Comparison of ENCODE assay signal across 20 cellular contexts in the genomic region with DNA sequence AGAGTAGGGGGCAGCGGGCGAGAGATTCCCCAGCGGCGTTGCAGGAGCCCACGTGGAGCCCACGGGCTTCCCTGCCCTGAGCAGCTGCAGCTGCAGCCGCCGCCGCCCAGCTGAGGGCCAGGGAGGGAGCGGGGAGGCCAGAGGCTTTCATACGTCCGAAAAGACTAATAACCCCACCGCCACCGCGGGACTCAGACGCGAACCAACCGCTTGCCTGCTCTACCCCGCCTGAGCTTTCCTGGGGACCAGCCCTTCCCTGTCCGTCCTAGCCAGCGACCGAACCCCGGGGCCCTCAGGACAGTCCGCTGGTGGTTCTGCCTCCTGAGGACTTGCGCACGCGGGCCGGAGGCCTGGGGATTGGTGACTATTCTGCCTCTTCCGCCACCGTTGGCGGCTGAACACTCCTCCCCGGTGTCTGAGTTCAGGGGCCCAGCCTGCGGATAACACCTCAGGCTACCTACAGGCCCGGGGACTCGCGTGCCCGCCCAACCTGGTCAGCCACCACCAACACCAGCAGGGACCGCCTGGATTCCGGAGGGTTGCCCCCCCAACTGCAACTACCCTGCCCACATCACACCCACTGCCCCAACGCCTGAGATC. TPM values are rescaled to one million over a fixed set of nuclear protein-coding genes. Genes with fewer than 3 reads are reported as not detected.
DNase-seq lines count a peak whose midpoint lies in the region; ATAC-seq lines count a peak whose summit lies in the region.
"Had no signal": no experiment of that assay in that cellular context is flagged by ENCODE, and none has a peak within 500 bp of the region (broad histone marks: within the 10 kb centered on the region; RNA-seq: fewer than 3 reads in every experiment).

No MANE protein-coding gene starts in this region.

- H3K36me3 ChIP-seq in HUES6 (ENCODE audit: control insufficient read depth, insufficient read depth, low read length), result peaks cover 41% of the 10 kb centered on the region

- peak; percentile 45 for ATAC-seq in effector memory CD8-positive, alpha-beta T cell (replicated peaks)
- ATAC-seq in left lobe of liver (peak; percentile 16), GM21723 (IDR thresholded peaks at IDR 0.05; ENCODE audit: unreplicated experiment) (no peak)
- peak; percentile 60 for ATAC-seq in stimulated activated effector memory CD8-positive, alpha-beta T cell treated with anti-CD3 and anti-CD28 coated beads, Interleukin-12 subunit alpha, Interleukin-12 subunit beta, amount 100 ng/mL, for 72 hours

- H3K27me3 ChIP-seq in HUES6 (ENCODE audit: control insufficient read depth, insufficient read depth, low read length), result peaks cover 16% of the 10 kb centered on the region; the same call in 1 of the 2 replicates

- H3K4me1 ChIP-seq in HUES6 (ENCODE audit: control insufficient read depth, insufficient read depth, low read length), result peaks cover 16% of the 10 kb centered on the region; the same call in 1 of the 2 replicates

- H3K27ac ChIP-seq in HUES6 (ENCODE audit: low read depth, low read length), result peak overlapping the region; percentile 85
- H3K27ac ChIP-seq: VCaP had no signal

- CTCF ChIA-PET in activated CD4-positive, alpha-beta memory T cell treated with anti-CD3 and anti-CD28 coated beads for 36 hours (lab: Charles Lee), result no interaction called here

- DNase-seq in effector memory CD8-positive, alpha-beta T cell, result no peak
- no peak for DNase-seq in left lobe of liver (ENCODE audit: low spot score)
- no peak for DNase-seq in stimulated activated effector memory CD8-positive, alpha-beta T cell treated with anti-CD3 and anti-CD28 coated beads, Interleukin-12 subunit alpha, Interleukin-12 subunit beta, amount 100 ng/mL, for 72 hours (ENCODE audit: low spot score in 2 of 2)
- no peak for DNase-seq in stimulated activated CD4-positive, alpha-beta T cell treated with anti-CD3 and anti-CD28 coated beads, Interleukin-1b, Interleukin-23, amount 100 ng/mL, for 48 hours
- DNase-seq in NCI-H1930 (lab: John Stamatoyannopoulos, UW), result no peak
- DNase-seq in activated CD4-positive, alpha-beta memory T cell treated with anti-CD3 and anti-CD28 coated beads for 36 hours, result no peak
- DNase-seq: activated CD4-positive, alpha-beta T cell treated with anti-CD3 and anti-CD28 coated beads, Interleukin-2, amount 50 U/mL, for 48 hours; activated T-cell treated with anti-CD3 and anti-CD28 coated beads, Interleukin-2, amount 50 U/mL, for 1 hour; effector memory CD4-positive, alpha-beta T cell; hypothalamus; NCI-H146; NCI-H446 had no signal

- H3K9ac ChIP-seq in HUES6 (ENCODE audit: low read length), result peak overlapping the region; percentile 86

- intact Hi-C loops in activated CD4-positive, alpha-beta memory T cell treated with anti-CD3 and anti-CD28 coated beads for 36 hours (cut with micrococcal nuclease), result no loop called here

- H3K4me1 Mint-ChIP-seq in effector memory CD8-positive, alpha-beta T cell (ENCODE audit: low read depth in 2 of 2), result peaks cover 7 to 11% of the 10 kb centered on the region in 2 donors
- peaks cover 9% of the 10 kb centered on the region for H3K4me1 Mint-ChIP-seq in stimulated activated effector memory CD8-positive, alpha-beta T cell treated with anti-CD3 and anti-CD28 coated beads, Interleukin-12 subunit alpha, Interleukin-12 subunit beta, amount 100 ng/mL, for 72 hours
- H3K4me1 Mint-ChIP-seq in activated CD4-positive, alpha-beta memory T cell treated with anti-CD3 and anti-CD28 coated beads for 36 hours (ENCODE audit: low read depth), result peaks cover 8% of the 10 kb centered on the region

- peaks cover 54 to 75% of the 10 kb centered on the region in 2 donors for H3K27me3 Mint-ChIP-seq in effector memory CD8-positive, alpha-beta T cell
- peaks cover 48% of the 10 kb centered on the region for H3K27me3 Mint-ChIP-seq in activated CD4-positive, alpha-beta memory T cell treated with anti-CD3 and anti-CD28 coated beads for 36 hours

- peaks cover 3 to 10% of the 10 kb centered on the region in 2 donors for H3K9me3 Mint-ChIP-seq in effector memory CD8-positive, alpha-beta T cell
- H3K9me3 Mint-ChIP-seq in stimulated activated effector memory CD8-positive, alpha-beta T cell treated with anti-CD3 and anti-CD28 coated beads, Interleukin-12 subunit alpha, Interleukin-12 subunit beta, amount 100 ng/mL, for 72 hours, result peaks cover 8% of the 10 kb centered on the region
- H3K9me3 Mint-ChIP-seq in activated CD4-positive, alpha-beta memory T cell treated with anti-CD3 and anti-CD28 coated beads for 36 hours, result peaks cover 14% of the 10 kb centered on the region

- POLR2A ChIA-PET in activated CD4-positive, alpha-beta memory T cell treated with anti-CD3 and anti-CD28 coated beads for 36 hours (lab: Charles Lee), result no interaction called here

- no peaks in the 10 kb centered on the region for H3K9me3 ChIP-seq in HUES6 (ENCODE audit: control insufficient read depth, insufficient read depth, low read depth, low read length)

- peaks cover 2% of the 10 kb centered on the region for H3K36me3 Mint-ChIP-seq in effector memory CD8-positive, alpha-beta T cell (ENCODE audit: insufficient read depth)
- no peaks in the 10 kb centered on the region for H3K36me3 Mint-ChIP-seq in stimulated activated effector memory CD8-positive, alpha-beta T cell treated with anti-CD3 and anti-CD28 coated beads, Interleukin-12 subunit alpha, Interleukin-12 subunit beta, amount 100 ng/mL, for 72 hours
- peaks cover 12% of the 10 kb centered on the region for H3K36me3 Mint-ChIP-seq in activated CD4-positive, alpha-beta memory T cell treated with anti-CD3 and anti-CD28 coated beads for 36 hours

- H3K27ac Mint-ChIP-seq in effector memory CD8-positive, alpha-beta T cell, result no peak overlapping the region
- H3K27ac Mint-ChIP-seq in stimulated activated effector memory CD8-positive, alpha-beta T cell treated with anti-CD3 and anti-CD28 coated beads, Interleukin-12 subunit alpha, Interleukin-12 subunit beta, amount 100 ng/mL, for 72 hours, result no peak overlapping the region
- no peak overlapping the region for H3K27ac Mint-ChIP-seq in activated CD4-positive, alpha-beta memory T cell treated with anti-CD3 and anti-CD28 coated beads for 36 hours
- H3K27ac Mint-ChIP-seq: activated naive CD4-positive, alpha-beta T cell treated with anti-CD3 and anti-CD28 coated beads, Interleukin-2, amount 50 U/mL, for 24 hours; memory B cell; T-helper 1 cell treated with Interleukin-12 subunit alpha and Interleukin-12 subunit beta and Interleukin-4 antibody, amounts not matched to agents 30 μg/mL and 1 μg/mL, for 36 hours had no signal

- H3K4me3 ChIP-seq in HUES6 (ENCODE audit: low read depth, low read length), result peak overlapping the region; percentile 79

- peak overlapping the region; percentile 0 to 3 for H3K4me3 Mint-ChIP-seq in effector memory CD8-positive, alpha-beta T cell
- peak overlapping the region; percentile 14 for H3K4me3 Mint-ChIP-seq in stimulated activated effector memory CD8-positive, alpha-beta T cell treated with anti-CD3 and anti-CD28 coated beads, Interleukin-12 subunit alpha, Interleukin-12 subunit beta, amount 100 ng/mL, for 72 hours
- no peak overlapping the region for H3K4me3 Mint-ChIP-seq in activated CD4-positive, alpha-beta memory T cell treated with anti-CD3 and anti-CD28 coated beads for 36 hours
- H3K4me3 Mint-ChIP-seq: activated naive CD4-positive, alpha-beta T cell treated with anti-CD3 and anti-CD28 coated beads, Interleukin-2, amount 50 U/mL, for 24 hours; memory B cell; T-helper 1 cell treated with Interleukin-12 subunit alpha and Interleukin-12 subunit beta and Interleukin-4 antibody, amounts not matched to agents 30 μg/mL and 1 μg/mL, for 36 hours had no signal

RNA-seq across cellular contexts. Expression of a gene that starts 18.4 kb away (rescaled TPM):
- total RNA-seq in left lobe of liver, result 7.0 TPM
- 1 to 10 TPM; 6.1 to 7.7 TPM for total RNA-seq in activated CD4-positive, alpha-beta memory T cell treated with anti-CD3 and anti-CD28 coated beads for 36 hours

RNA-seq across cellular contexts. Expression of a gene that starts 58.3 kb away (rescaled TPM):
- 131 TPM for total RNA-seq in left lobe of liver
- 10 to 100 TPM; 96.1 to 98.7 TPM for total RNA-seq in activated CD4-positive, alpha-beta memory T cell treated with anti-CD3 and anti-CD28 coated beads for 36 hours

RNA-seq across cellular contexts. Expression of a gene that starts 59.5 kb away (rescaled TPM):
- total RNA-seq in left lobe of liver, result 6.7 TPM
- not detected for total RNA-seq in activated CD4-positive, alpha-beta memory T cell treated with anti-CD3 and anti-CD28 coated beads for 36 hours
- total RNA-seq: bronchial epithelial cell, MCF 10A had no signal
